In the genomic region with DNA sequence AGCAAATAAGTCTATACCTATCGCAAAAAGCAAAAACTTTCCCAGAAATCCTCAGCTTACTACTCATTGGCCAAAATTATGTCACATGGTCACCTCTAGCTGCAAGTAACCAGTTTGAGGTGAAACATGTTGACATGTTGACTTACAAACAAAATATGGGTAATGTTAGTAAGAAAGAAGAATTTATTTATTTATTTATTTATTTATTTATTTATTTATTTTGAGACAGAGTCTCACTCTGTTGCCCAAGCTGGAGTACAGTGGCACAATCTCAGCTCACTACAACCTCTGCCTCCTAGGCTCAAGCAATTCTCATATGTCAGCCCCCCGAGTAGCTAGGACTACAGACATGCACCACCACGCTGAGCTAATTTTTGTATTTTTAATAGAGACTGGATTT, we compare ENCODE assay signal across 31 cellular contexts.
"Had no signal": no experiment of that assay in that cellular context is flagged by ENCODE, and none has a peak within 500 bp of the region (broad histone marks: within the 10 kb centered on the region; RNA-seq: fewer than 3 reads in every experiment).

No MANE protein-coding gene starts in this region.

- H3K36me3 ChIP-seq: ascending aorta, cardiac muscle cell, ovary, WERI-Rb-1 had no signal

- H3K27ac ChIP-seq: ascending aorta, cardiac muscle cell, coronary artery, dorsolateral prefrontal cortex, ovary, WERI-Rb-1 had no signal

- ATAC-seq: activated CD4-positive, CD25-positive, alpha-beta regulatory T cell treated with anti-CD3 and anti-CD28 coated beads, Interleukin-2, amount 50 U/mL, for 24 hours; natural killer cell treated with Interleukin-12 subunit alpha and Interleukin-12 subunit beta and Interleukin-15 and Interleukin-18, amount 100 ng/mL, for 72 hours; stimulated activated memory B cell treated with anti-CD40 and anti-IgM and Interleukin-4, amounts not matched to agents 10 μg/mL and 1 μg/mL and 100 μg/mL, for 72 hours; stimulated activated naive CD8-positive, alpha-beta T cell treated with anti-CD3 and anti-CD28 coated beads, Interleukin-15, amount 100 ng/mL, for 72 hours had no signal

- H3K4me1 Mint-ChIP-seq: stimulated activated memory B cell treated with anti-CD40 and anti-IgM and Interleukin-4, amounts not matched to agents 10 μg/mL and 1 μg/mL and 100 μg/mL, for 72 hours; stimulated activated naive CD8-positive, alpha-beta T cell treated with anti-CD3 and anti-CD28 coated beads, Interleukin-15, amount 100 ng/mL, for 72 hours had no signal

- H3K9me3 ChIP-seq: ascending aorta, ovary had no signal

- H3K36me3 Mint-ChIP-seq: activated naive CD4-positive, alpha-beta T cell treated with anti-CD3 and anti-CD28 coated beads, Interleukin-2, amount 10 ng/mL, durations not matched to agents 7 days and 5 days; activated naive CD8-positive, alpha-beta T cell treated with anti-CD3 and anti-CD28 coated beads, Interleukin-2, amount 10 ng/mL, durations not matched to agents 7 days and 5 days; brain; natural killer cell treated with Interleukin-12 subunit alpha and Interleukin-12 subunit beta and Interleukin-15 and Interleukin-18, amount 100 ng/mL, for 72 hours; stimulated activated memory B cell treated with anti-CD40 and anti-IgM and Interleukin-4, amounts not matched to agents 10 μg/mL and 1 μg/mL and 100 μg/mL, for 72 hours; type B pancreatic cell had no signal

- FAIRE-seq: frontal cortex, islet of Langerhans had no signal

- H3K4me3 Mint-ChIP-seq: activated naive CD4-positive, alpha-beta T cell treated with anti-CD3 and anti-CD28 coated beads, Interleukin-2, amount 10 ng/mL, durations not matched to agents 7 days and 5 days; activated naive CD8-positive, alpha-beta T cell treated with anti-CD3 and anti-CD28 coated beads, Interleukin-2, amount 10 ng/mL, durations not matched to agents 7 days and 5 days; activated T-cell treated with anti-CD3 and anti-CD28 coated beads, Interleukin-2, amount 50 U/mL, for 24 hours; brain; natural killer cell treated with Interleukin-12 subunit alpha and Interleukin-12 subunit beta and Interleukin-15 and Interleukin-18, amount 100 ng/mL, for 72 hours; stimulated activated memory B cell treated with anti-CD40 and anti-IgM and Interleukin-4, amounts not matched to agents 10 μg/mL and 1 μg/mL and 100 μg/mL, for 72 hours; stimulated activated naive CD8-positive, alpha-beta T cell treated with anti-CD3 and anti-CD28 coated beads, Interleukin-15, amount 100 ng/mL, for 72 hours; T-helper 1 cell treated with Interleukin-12 subunit alpha and Interleukin-12 subunit beta and Interleukin-4 antibody, amounts not matched to agents 30 μg/mL and 1 μg/mL, for 36 hours; type B pancreatic cell had no signal

- H3K4me2 ChIP-seq: smooth muscle cell had no signal

- H3K27me3 ChIP-seq: ascending aorta, dorsolateral prefrontal cortex, ovary had no signal

- H3K27me3 Mint-ChIP-seq: activated T-cell treated with anti-CD3 and anti-CD28 coated beads, Interleukin-2, amount 50 U/mL, for 24 hours; natural killer cell treated with Interleukin-12 subunit alpha and Interleukin-12 subunit beta and Interleukin-15 and Interleukin-18, amount 100 ng/mL, for 72 hours; stimulated activated memory B cell treated with anti-CD40 and anti-IgM and Interleukin-4, amounts not matched to agents 10 μg/mL and 1 μg/mL and 100 μg/mL, for 72 hours; stimulated activated naive CD8-positive, alpha-beta T cell treated with anti-CD3 and anti-CD28 coated beads, Interleukin-15, amount 100 ng/mL, for 72 hours had no signal

- H3K4me1 ChIP-seq: ascending aorta had no signal

- DNase-seq: activated CD4-positive, alpha-beta T cell treated with anti-CD3 and anti-CD28 coated beads for 48 hours; activated CD4-positive, alpha-beta T cell treated with anti-CD3 and anti-CD28 coated beads, Interleukin-2, amount 50 U/mL, for 48 hours; activated CD8-positive, alpha-beta memory T cell treated with anti-CD3 and anti-CD28 coated beads for 24 hours; activated CD8-positive, alpha-beta memory T cell treated with anti-CD3 and anti-CD28 coated beads, Interleukin-2, amount 50 U/mL, for 4 hours; activated gamma-delta T cell; activated naive CD4-positive, alpha-beta T cell treated with anti-CD3 and anti-CD28 coated beads, Interleukin-2, amount 10 ng/mL, durations not matched to agents 7 days and 5 days; activated naive CD8-positive, alpha-beta T cell treated with anti-CD3 and anti-CD28 coated beads, Interleukin-2, amount 10 ng/mL, durations not matched to agents 7 days and 5 days; activated T-cell treated with anti-CD3 and anti-CD28 coated beads, Interleukin-2, amount 50 U/mL, for 24 hours; dorsolateral prefrontal cortex; effector memory CD4-positive, alpha-beta T cell; ovary; stimulated activated CD4-positive, alpha-beta T cell treated with anti-CD3 and anti-CD28 coated beads, Interleukin-1b, Interleukin-23, amount 100 ng/mL, for 48 hours; stimulated activated CD4-positive, alpha-beta T cell treated with anti-CD3 and anti-CD28 coated beads, Interleukin-4, amount 100 ng/mL, for 4 hours; stimulated activated CD8-positive, alpha-beta memory T cell treated with anti-CD3 and anti-CD28 coated beads, Interleukin-4, amount 100 ng/mL, for 48 hours; stimulated activated naive CD8-positive, alpha-beta T cell treated with anti-CD3 and anti-CD28 coated beads, Interleukin-15, amount 100 ng/mL, for 72 hours; substantia nigra; T1000; WERI-Rb-1 had no signal

- H3K9me3 Mint-ChIP-seq: activated naive CD4-positive, alpha-beta T cell treated with anti-CD3 and anti-CD28 coated beads, Interleukin-2, amount 10 ng/mL, durations not matched to agents 7 days and 5 days; activated T-cell treated with anti-CD3 and anti-CD28 coated beads, Interleukin-2, amount 50 U/mL, for 24 hours; brain; natural killer cell treated with Interleukin-12 subunit alpha and Interleukin-12 subunit beta and Interleukin-15 and Interleukin-18, amount 100 ng/mL, for 72 hours; stimulated activated memory B cell treated with anti-CD40 and anti-IgM and Interleukin-4, amounts not matched to agents 10 μg/mL and 1 μg/mL and 100 μg/mL, for 72 hours; stimulated activated naive CD8-positive, alpha-beta T cell treated with anti-CD3 and anti-CD28 coated beads, Interleukin-15, amount 100 ng/mL, for 72 hours; T-helper 1 cell treated with Interleukin-12 subunit alpha and Interleukin-12 subunit beta and Interleukin-4 antibody, amounts not matched to agents 30 μg/mL and 1 μg/mL, for 36 hours; type B pancreatic cell had no signal

- H3K27ac Mint-ChIP-seq: activated naive CD4-positive, alpha-beta T cell treated with anti-CD3 and anti-CD28 coated beads, Interleukin-2, amount 10 ng/mL, durations not matched to agents 7 days and 5 days; activated naive CD8-positive, alpha-beta T cell treated with anti-CD3 and anti-CD28 coated beads, Interleukin-2, amount 10 ng/mL, durations not matched to agents 7 days and 5 days; activated T-cell treated with anti-CD3 and anti-CD28 coated beads, Interleukin-2, amount 50 U/mL, for 24 hours; brain; natural killer cell treated with Interleukin-12 subunit alpha and Interleukin-12 subunit beta and Interleukin-15 and Interleukin-18, amount 100 ng/mL, for 72 hours; progenitor cell of endocrine pancreas; stimulated activated memory B cell treated with anti-CD40 and anti-IgM and Interleukin-4, amounts not matched to agents 10 μg/mL and 1 μg/mL and 100 μg/mL, for 72 hours; T-helper 1 cell treated with Interleukin-12 subunit alpha and Interleukin-12 subunit beta and Interleukin-4 antibody, amounts not matched to agents 30 μg/mL and 1 μg/mL, for 36 hours; type B pancreatic cell had no signal

- H3K4me3 ChIP-seq: ascending aorta, cardiac muscle cell, coronary artery, dorsolateral prefrontal cortex, ovary, smooth muscle cell had no signal
